8 cellular contexts compared by ENCODE assay signal in genomic region chr14:57060276-57060956, GRCh38.
DNase-seq lines count a peak whose midpoint lies in the region; ATAC-seq and TF ChIP-seq lines count a peak whose summit lies in the region.

No MANE protein-coding gene starts in this region.

- WGBS in esophagus muscularis mucosa = 70% methylated on average over 6 of the region's 6 CpGs

- H3K9me3 ChIP-seq in WERI-Rb-1 (ENCODE audit: severe bottlenecking) (no peaks in the 10 kb centered on the region), esophagus muscularis mucosa (no peaks in the 10 kb centered on the region)

- no peak for TF ChIP-seq EP300 in esophagus muscularis mucosa (IDR thresholded peaks at IDR 0.05)

- H3K4me3 ChIP-seq in WERI-Rb-1 (ENCODE audit: low read depth, low read length) (no peak overlapping the region), esophagus muscularis mucosa (no peak overlapping the region)

- ATAC-seq in HG02973 (IDR thresholded peaks at IDR 0.05; ENCODE audit: unreplicated experiment) (peak; percentile 93), omental fat pad (ENCODE audit: low FRiP score) (peak; percentile 56)

- DNase-seq in activated CD4-positive, alpha-beta T cell treated with anti-CD3 and anti-CD28 coated beads for 48 hours = peak; percentile 54
- DNase-seq in activated CD4-positive, alpha-beta T cell treated with anti-CD3 and anti-CD28 coated beads for 1 hour = no peak
- no peak for DNase-seq in WERI-Rb-1
- DNase-seq in omental fat pad (ENCODE audit: low spot score) = no peak
- no peak for DNase-seq in esophagus muscularis mucosa (ENCODE audit: extremely low spot score)
- no peak for DNase-seq in SHP77 treated with DMSO at 0.1 percent for 48 hours (lab: John Stamatoyannopoulos, UW)
- DNase-seq in NCI-H526 (lab: John Stamatoyannopoulos, UW) = no peak

- intact Hi-C loops in esophagus muscularis mucosa (cut with DNase I) = no loop called here

- TF ChIP-seq CTCF in WERI-Rb-1 (IDR thresholded peaks at IDR 0.05; ENCODE audit: low read depth, low read length) = no peak
- no peak for TF ChIP-seq CTCF in omental fat pad (IDR thresholded peaks at IDR 0.05)
- TF ChIP-seq CTCF in esophagus muscularis mucosa (IDR thresholded peaks at IDR 0.05) = no peak

- no peaks in the 10 kb centered on the region for H3K36me3 ChIP-seq in WERI-Rb-1
- H3K36me3 ChIP-seq in esophagus muscularis mucosa = no peaks in the 10 kb centered on the region

- TF ChIP-seq POLR2A in esophagus muscularis mucosa (IDR thresholded peaks at IDR 0.05; ENCODE audit: low read depth) = no peak

- no peaks in the 10 kb centered on the region for H3K4me1 ChIP-seq in esophagus muscularis mucosa

- H3K27ac ChIP-seq in WERI-Rb-1 (peak overlapping the region; percentile 49), esophagus muscularis mucosa (replicated peaks in 1 of 4) (no peak overlapping the region)

- H3K27me3 ChIP-seq in WERI-Rb-1 (ENCODE audit: insufficient read depth, low read depth, severe bottlenecking) (no peaks in the 10 kb centered on the region), esophagus muscularis mucosa (no peaks in the 10 kb centered on the region)
